In genomic region chr6:85620308-85620707, GRCh38 we compare ENCODE assay signal across 22 cellular contexts. TPM values are rescaled to one million over a fixed set of nuclear protein-coding genes. Genes with fewer than 3 reads are reported as not detected.
A peak's percentile ranks its signal among the peaks of the same experiment; 100 is the strongest.
DNase-seq lines count a peak whose midpoint lies in the region; ATAC-seq, FAIRE-seq and TF ChIP-seq lines count a peak whose summit lies in the region.
"Had no signal": no experiment of that assay in that cellular context is flagged by ENCODE, and none has a peak within 500 bp of the region (broad histone marks: within the 10 kb centered on the region; RNA-seq: fewer than 3 reads in every experiment).

No MANE protein-coding gene starts in this region.

- H3K27ac Mint-ChIP-seq in natural killer cell: peak overlapping the region; percentile 10 to 57
- peak overlapping the region in 1 of 2 donors; percentile 56 for H3K27ac Mint-ChIP-seq in natural killer cell treated with Interleukin-12 subunit alpha and Interleukin-12 subunit beta and Interleukin-15 and Interleukin-18, amount 100 ng/mL, for 72 hours

- intact Hi-C loops in natural killer cell (cut with micrococcal nuclease) (no loop called here), colonic mucosa (cut with DNase I) (no loop called here), ascending aorta (cut with DNase I) (no loop called here)

- H3K4me3 Mint-ChIP-seq in natural killer cell: no peak overlapping the region
- no peak overlapping the region for H3K4me3 Mint-ChIP-seq in natural killer cell treated with Interleukin-12 subunit alpha and Interleukin-12 subunit beta and Interleukin-15 and Interleukin-18, amount 100 ng/mL, for 72 hours

- DNase-seq in natural killer cell (no peak), SK-N-MC (ENCODE audit: low read depth, low spot score) (no peak), fibroblast of peridontal ligament (ENCODE audit: extremely low read depth) (peak; percentile 25), colonic mucosa (no peak), ascending aorta (ENCODE audit: low spot score in 2 of 2) (no peak), urothelium cell line (ENCODE audit: low spot score) (no peak), GF-D8 (lab: John Stamatoyannopoulos, UW) (no peak)
- DNase-seq in natural killer cell treated with Interleukin-12 subunit alpha and Interleukin-12 subunit beta and Interleukin-15 and Interleukin-18, amount 100 ng/mL, for 72 hours (ENCODE audit: low spot score): no peak
- DNase-seq: activated CD4-positive, alpha-beta T cell treated with anti-CD3 and anti-CD28 coated beads, Interleukin-2, amount 50 U/mL, for 48 hours; amniotic stem cell; caudate nucleus; DMS79 treated with DMSO at 0.1 percent for 48 hours; head of caudate nucleus; Karpas-422; left ventricle myocardium inferior; NCI-H1105 treated with DMSO at 0.1 percent for 48 hours; NCI-H524; SHP77; stimulated activated CD8-positive, alpha-beta memory T cell treated with anti-CD3 and anti-CD28 coated beads, Interleukin-4, amount 100 ng/mL, for 48 hours; T-helper 1 cell had no signal

- H3K4me1 Mint-ChIP-seq in natural killer cell: peaks cover 28 to 47% of the 10 kb centered on the region in 2 donors
- H3K4me1 Mint-ChIP-seq in natural killer cell treated with Interleukin-12 subunit alpha and Interleukin-12 subunit beta and Interleukin-15 and Interleukin-18, amount 100 ng/mL, for 72 hours (ENCODE audit: low read depth in 2 of 2): peaks cover 21 to 32% of the 10 kb centered on the region in 2 donors

- H3K27me3 Mint-ChIP-seq in natural killer cell (ENCODE audit: low read depth in 2 of 2): no peaks in the 10 kb centered on the region
- H3K27me3 Mint-ChIP-seq in natural killer cell treated with Interleukin-12 subunit alpha and Interleukin-12 subunit beta and Interleukin-15 and Interleukin-18, amount 100 ng/mL, for 72 hours: no peaks in the 10 kb centered on the region

- H3K27ac ChIP-seq in SK-N-MC (0 out of 2 replicates have a peak overlapping the region, but pooled peaks have one; percentile 12), colonic mucosa (no peak overlapping the region), ascending aorta (no peak overlapping the region)
- H3K27ac ChIP-seq: left ventricle myocardium inferior, VCaP had no signal

- no peak overlapping the region for H3K9ac ChIP-seq in SK-N-MC (ENCODE audit: insufficient read length)
- no peak overlapping the region for H3K9ac ChIP-seq in colonic mucosa (ENCODE audit: low read depth in 2 of 2, low read length in 2 of 2)

- H3K36me3 ChIP-seq in SK-N-MC (ENCODE audit: insufficient read depth, low read length) (peaks cover 100% of the 10 kb centered on the region), colonic mucosa (peaks cover 16% of the 10 kb centered on the region), ascending aorta (peaks cover 66 to 78% of the 10 kb centered on the region in 2 donors)

- H3K9me3 Mint-ChIP-seq in natural killer cell: no peaks in the 10 kb centered on the region
- H3K9me3 Mint-ChIP-seq in natural killer cell treated with Interleukin-12 subunit alpha and Interleukin-12 subunit beta and Interleukin-15 and Interleukin-18, amount 100 ng/mL, for 72 hours: no peaks in the 10 kb centered on the region

- H3K9me3 ChIP-seq in SK-N-MC (ENCODE audit: low read depth, low read length): no peaks in the 10 kb centered on the region
- H3K9me3 ChIP-seq in colonic mucosa: no peaks in the 10 kb centered on the region
- no peaks in the 10 kb centered on the region for H3K9me3 ChIP-seq in ascending aorta
- H3K9me3 ChIP-seq: left ventricle myocardium inferior had no signal

- H3K4me3 ChIP-seq in SK-N-MC (no peak overlapping the region), colonic mucosa (no peak overlapping the region), ascending aorta (no peak overlapping the region)
- H3K4me3 ChIP-seq: left ventricle myocardium inferior had no signal

- no peaks in the 10 kb centered on the region for H3K27me3 ChIP-seq in colonic mucosa
- no peaks in the 10 kb centered on the region for H3K27me3 ChIP-seq in ascending aorta

- H3K4me1 ChIP-seq in colonic mucosa: no peaks in the 10 kb centered on the region
- no peaks in the 10 kb centered on the region for H3K4me1 ChIP-seq in ascending aorta

- no peak for ATAC-seq in natural killer cell
- ATAC-seq in natural killer cell treated with Interleukin-12 subunit alpha and Interleukin-12 subunit beta and Interleukin-15 and Interleukin-18, amount 100 ng/mL, for 72 hours: no peak
- ATAC-seq: esophagus mucosa had no signal

- H3K36me3 Mint-ChIP-seq in natural killer cell: peaks cover 30% of the 10 kb centered on the region
- peaks cover 48% of the 10 kb centered on the region for H3K36me3 Mint-ChIP-seq in natural killer cell treated with Interleukin-12 subunit alpha and Interleukin-12 subunit beta and Interleukin-15 and Interleukin-18, amount 100 ng/mL, for 72 hours

- TF ChIP-seq CTCF in natural killer cell (IDR thresholded peaks at IDR 0.05) (no peak), colonic mucosa (IDR thresholded peaks at IDR 0.05) (no peak), ascending aorta (IDR thresholded peaks at IDR 0.05) (no peak)

- FAIRE-seq in urothelium cell line (lab: Jason Lieb, UNC): no peak

RNA-seq across cellular contexts. Expression of gene SYNCRIP, which starts 22.4 kb away (rescaled TPM):
- total RNA-seq in natural killer cell (10 to 100 TPM; 65.8 to 99.1 (median 80.9) TPM), colonic mucosa (10 to 100 TPM; 87.7 to 99.3 TPM), ascending aorta (25.3 TPM)
- total RNA-seq in natural killer cell treated with Interleukin-12 subunit alpha and Interleukin-12 subunit beta and Interleukin-15 and Interleukin-18, amount 100 ng/mL, for 72 hours: 100 to 1,000 TPM; 142 to 150 TPM

RNA-seq across cellular contexts. Expression of gene SNX14, which starts 26.6 kb away (rescaled TPM):
- total RNA-seq in natural killer cell (100 to 1,000 TPM in 1 of 3 donors, 10 to 100 TPM in 2; 73.0 to 109 (median 80.3) TPM), colonic mucosa (10 to 100 TPM; 52.5 to 80.6 TPM), ascending aorta (63.2 TPM)
- total RNA-seq in natural killer cell treated with Interleukin-12 subunit alpha and Interleukin-12 subunit beta and Interleukin-15 and Interleukin-18, amount 100 ng/mL, for 72 hours: 10 to 100 TPM; 78.3 to 88.0 TPM
